In genomic region chr5:173055042-173055721, GRCh38 we compare ENCODE assay signal across 8 cellular contexts. TPM values are rescaled to one million over a fixed set of nuclear protein-coding genes. Genes with fewer than 3 reads are reported as not detected.
DNase-seq lines count a peak whose midpoint lies in the region; ATAC-seq and TF ChIP-seq lines count a peak whose summit lies in the region.

No MANE protein-coding gene starts in this region.

- H4K20me1 ChIP-seq in PC-3 (ENCODE audit: low read length): no peaks in the 10 kb centered on the region

- peaks cover 31% of the 10 kb centered on the region for H3K36me3 Mint-ChIP-seq in Calu3 (ENCODE audit: insufficient read depth, unreplicated experiment)

- no peaks in the 10 kb centered on the region for H3K27me3 Mint-ChIP-seq in Calu3 (ENCODE audit: unreplicated experiment)

- peak overlapping the region; percentile 51; the same call in 1 of the 2 replicates for H3K9ac ChIP-seq in PC-3 (ENCODE audit: low read length)

- no peaks in the 10 kb centered on the region for H3F3A ChIP-seq in PC-3 (ENCODE audit: low read length, unreplicated experiment)

- POLR2A ChIA-PET in PC-3 (lab: Charles Lee; ENCODE audit: unreplicated experiment): no interaction called here

- H3K36me3 ChIP-seq in PC-3 (ENCODE audit: low read depth, low read length) (no peaks in the 10 kb centered on the region), esophagus muscularis mucosa (no peaks in the 10 kb centered on the region), psoas muscle (ENCODE audit: insufficient read depth in 1 of 2, low read depth in 1 of 2) (no peaks in the 10 kb centered on the region)

- H3K4me1 Mint-ChIP-seq in Calu3 (ENCODE audit: low read depth, unreplicated experiment): peaks cover 41% of the 10 kb centered on the region

- WGBS in esophagus muscularis mucosa: 29% methylated on average over 10 of the region's 10 CpGs
- WGBS in psoas muscle, 3 donors: 22 to 25% (median 24%) methylated on average over 10 of the region's 10 CpGs

- H3K27me3 ChIP-seq in PC-3 (ENCODE audit: low read length): no peaks in the 10 kb centered on the region
- H3K27me3 ChIP-seq in esophagus muscularis mucosa: peaks cover 0 to 4% (median 0%) of the 10 kb centered on the region in 4 donors
- peaks cover 0 to 3% (median 0%) of the 10 kb centered on the region in 3 donors for H3K27me3 ChIP-seq in psoas muscle (ENCODE audit: insufficient read depth in 3 of 3, low read length in 2 of 3)

- ATAC-seq in PC-3: no peak
- no peak for ATAC-seq in psoas muscle
- ATAC-seq in GM21619 (IDR thresholded peaks at IDR 0.05; ENCODE audit: unreplicated experiment): no peak

- H3K27ac Mint-ChIP-seq in Calu3 (ENCODE audit: unreplicated experiment): peak overlapping the region; percentile 92

- TF ChIP-seq EP300 in esophagus muscularis mucosa (IDR thresholded peaks at IDR 0.05): no peak

- peak overlapping the region; percentile 98 for H2AFZ ChIP-seq in PC-3 (ENCODE audit: low read length)

- no peaks in the 10 kb centered on the region for H3K9me2 ChIP-seq in PC-3 (replicated peaks; ENCODE audit: low read length)

- peak overlapping the region; percentile 98 for H3K4me3 Mint-ChIP-seq in Calu3 (ENCODE audit: low read depth, unreplicated experiment)

- H3K4me3 ChIP-seq in PC-3 (ENCODE audit: low read length) (peak overlapping the region; percentile 79), esophagus muscularis mucosa (peak overlapping the region; percentile 88 to 100 (median 96)), psoas muscle (peak overlapping the region; percentile 100)

- BruUV-seq in Calu3 (replicated peaks; lab: Mats Ljungman, UMichigan) (no TSS peak), PC-3 (replicated peaks; lab: Mats Ljungman, UMichigan) (no TSS peak)

- DNase-seq in Calu3 (no peak), PC-3 (peak; percentile 8), esophagus muscularis mucosa (ENCODE audit: extremely low spot score) (no peak), psoas muscle (no peak), mesenteric fat pad (ENCODE audit: low spot score) (no peak), globus pallidus (ENCODE audit: low spot score) (no peak), DMS79 treated with DMSO at 0.1 percent for 48 hours (lab: John Stamatoyannopoulos, UW) (no peak)

- CTCF ChIA-PET in Calu3 (lab: Charles Lee): no interaction called here
- CTCF ChIA-PET in PC-3 (lab: Charles Lee): no interaction called here

- intact Hi-C loops in Calu3 (cut with micrococcal nuclease; ENCODE audit: unreplicated experiment) (no loop called here), PC-3 (cut with micrococcal nuclease) (loop anchor here (5.0 kb wide), 1 partner anchor 38 kb away; no protein-coding TSS in a partner anchor), esophagus muscularis mucosa (cut with DNase I) (loop anchor here (10.0 kb wide), 1 partner anchor 90 kb away; the partner anchor contains the start of gene BNIP1), psoas muscle (cut with DNase I) (loop anchor here (5.0 to 10.0 kb wide), 3 partner anchors 70 to 90 kb away; partner anchors contain the start of genes ATP6V0E1 (in 2 of the 2) and BNIP1 (in 1 of the 2))

- TF ChIP-seq POLR2A in esophagus muscularis mucosa (IDR thresholded peaks at IDR 0.05; ENCODE audit: low read depth): no peak

- TF ChIP-seq CTCF in Calu3 (IDR thresholded peaks at IDR 0.05; ENCODE audit: unreplicated experiment) (no peak), PC-3 (conservative IDR thresholded peaks at IDR 0.05; ENCODE audit: low read depth, low read length) (no peak), esophagus muscularis mucosa (IDR thresholded peaks at IDR 0.05) (no peak), psoas muscle (IDR thresholded peaks at IDR 0.05) (no peak)

- H3K27ac ChIP-seq in PC-3 (ENCODE audit: low read length) (no peak overlapping the region), esophagus muscularis mucosa (replicated peaks in 1 of 4) (peak overlapping the region in 1 of 4 donors; percentile 97), psoas muscle (peak overlapping the region; percentile 100)

- peaks cover 16% of the 10 kb centered on the region for H3K4me1 ChIP-seq in PC-3 (ENCODE audit: insufficient read depth, low read length)
- H3K4me1 ChIP-seq in esophagus muscularis mucosa: peaks cover 24 to 39% (median 32%) of the 10 kb centered on the region in 4 donors
- peaks cover 19% of the 10 kb centered on the region for H3K4me1 ChIP-seq in psoas muscle

- H3K79me2 ChIP-seq in PC-3 (ENCODE audit: low read length): no peaks in the 10 kb centered on the region

- H3K9me3 ChIP-seq in PC-3 (ENCODE audit: low read length): no peaks in the 10 kb centered on the region
- H3K9me3 ChIP-seq in esophagus muscularis mucosa: no peaks in the 10 kb centered on the region
- H3K9me3 ChIP-seq in psoas muscle: no peaks in the 10 kb centered on the region

- H3K9me3 Mint-ChIP-seq in Calu3 (ENCODE audit: low read depth, unreplicated experiment): no peaks in the 10 kb centered on the region

- peak overlapping the region; percentile 88 for H3K4me2 ChIP-seq in PC-3 (ENCODE audit: low read length)

RNA-seq across cellular contexts. Expression of gene CREBRF, which starts 1.0 kb away (rescaled TPM):
- total RNA-seq in Calu3 (2022): 16.7 and 18.2 TPM in 2 replicates
- 2.0 and 4.9 TPM in 2 replicates for total RNA-seq in PC-3 (2014; rRNA removed)
- total RNA-seq in esophagus muscularis mucosa: 10 to 100 TPM; 37.8 to 76.5 (median 46.3) TPM
- total RNA-seq in psoas muscle: 10 to 100 TPM; 13.1 to 17.1 (median 14.0) TPM
- 1 to 10 TPM in 2 of 3 donors, under 1 TPM in 1; 0.92 to 6.6 (median 4.5) TPM for polyA plus RNA-seq in psoas muscle
- total RNA-seq in mesenteric fat pad: 18.4 TPM
